8 cellular contexts compared by ENCODE assay signal in genomic region chr11:47523491-47524199, GRCh38. TPM values are rescaled to one million over a fixed set of nuclear protein-coding genes. Genes with fewer than 3 reads are reported as not detected.
DNase-seq lines count a peak whose midpoint lies in the region; ATAC-seq and TF ChIP-seq lines count a peak whose summit lies in the region.

No MANE protein-coding gene starts in this region.

- peak overlapping the region; percentile 13; the same call in 1 of the 2 replicates for H3K27ac ChIP-seq in SU-DHL-6 (ENCODE audit: low read depth, low read length)

- no peaks in the 10 kb centered on the region for H3K36me3 Mint-ChIP-seq in chondrocyte (ENCODE audit: low read depth)
- peaks cover 17% of the 10 kb centered on the region for H3K36me3 Mint-ChIP-seq in stimulated activated naive CD8-positive, alpha-beta T cell treated with anti-CD3 and anti-CD28 coated beads, Interleukin-15, Interleukin-2, amounts not matched to agents 100 ng/mL and 50 ng/mL, for 24 hours (ENCODE audit: low read depth)

- H3K79me2 ChIP-seq in SU-DHL-6 (ENCODE audit: insufficient read depth, low read length), result peaks cover 99% of the 10 kb centered on the region

- no peaks in the 10 kb centered on the region for H3K27me3 ChIP-seq in SU-DHL-6 (ENCODE audit: low read length)

- H3K27me3 Mint-ChIP-seq in chondrocyte (ENCODE audit: low read depth), result no peaks in the 10 kb centered on the region
- no peaks in the 10 kb centered on the region for H3K27me3 Mint-ChIP-seq in stimulated activated naive CD8-positive, alpha-beta T cell treated with anti-CD3 and anti-CD28 coated beads, Interleukin-15, Interleukin-2, amounts not matched to agents 100 ng/mL and 50 ng/mL, for 24 hours

- peaks cover 67% of the 10 kb centered on the region for H3K4me1 Mint-ChIP-seq in chondrocyte (ENCODE audit: low read depth)
- H3K4me1 Mint-ChIP-seq in stimulated activated naive CD8-positive, alpha-beta T cell treated with anti-CD3 and anti-CD28 coated beads, Interleukin-15, Interleukin-2, amounts not matched to agents 100 ng/mL and 50 ng/mL, for 24 hours (ENCODE audit: low read depth), result peaks cover 84% of the 10 kb centered on the region

- no peak overlapping the region for H3K9ac ChIP-seq in SU-DHL-6 (ENCODE audit: low read length)

- peak overlapping the region; percentile 62 for H3K4me3 Mint-ChIP-seq in chondrocyte (ENCODE audit: unreplicated experiment)
- H3K4me3 Mint-ChIP-seq in stimulated activated naive CD8-positive, alpha-beta T cell treated with anti-CD3 and anti-CD28 coated beads, Interleukin-15, Interleukin-2, amounts not matched to agents 100 ng/mL and 50 ng/mL, for 24 hours, result peak overlapping the region; percentile 38

- peaks cover 22% of the 10 kb centered on the region; the same call in 1 of the 2 replicates for H4K20me1 ChIP-seq in SU-DHL-6 (ENCODE audit: low read depth, low read length)

- ATAC-seq in HG02852 (IDR thresholded peaks at IDR 0.05; ENCODE audit: unreplicated experiment) (peak; percentile 46), left lobe of liver (peak; percentile 61), GM19023 (IDR thresholded peaks at IDR 0.05; ENCODE audit: unreplicated experiment) (no peak), GM21515 (IDR thresholded peaks at IDR 0.05; ENCODE audit: unreplicated experiment) (no peak)

- H3K27ac Mint-ChIP-seq in chondrocyte (ENCODE audit: unreplicated experiment), result peak overlapping the region; percentile 99
- peak overlapping the region; percentile 77 for H3K27ac Mint-ChIP-seq in stimulated activated naive CD8-positive, alpha-beta T cell treated with anti-CD3 and anti-CD28 coated beads, Interleukin-15, Interleukin-2, amounts not matched to agents 100 ng/mL and 50 ng/mL, for 24 hours

- no peak overlapping the region for H3K4me3 ChIP-seq in SU-DHL-6 (ENCODE audit: insufficient read depth, low read length, poor library complexity, severe bottlenecking)

- H3K9me3 ChIP-seq in SU-DHL-6 (ENCODE audit: insufficient read depth, low read length), result no peaks in the 10 kb centered on the region

- DNase-seq in GM03348 (ENCODE audit: low spot score), result peak; percentile 80
- DNase-seq in chondrocyte (ENCODE audit: low spot score), result no peak
- no peak for DNase-seq in left lobe of liver (ENCODE audit: low spot score)

- no peaks in the 10 kb centered on the region for H3K9me3 Mint-ChIP-seq in chondrocyte (ENCODE audit: low read depth)
- H3K9me3 Mint-ChIP-seq in stimulated activated naive CD8-positive, alpha-beta T cell treated with anti-CD3 and anti-CD28 coated beads, Interleukin-15, Interleukin-2, amounts not matched to agents 100 ng/mL and 50 ng/mL, for 24 hours, result no peaks in the 10 kb centered on the region

- no peaks in the 10 kb centered on the region for H3K9me2 ChIP-seq in SU-DHL-6 (replicated peaks; ENCODE audit: insufficient read depth, low read length)

- H2AFZ ChIP-seq in SU-DHL-6 (ENCODE audit: low read depth, low read length, severe bottlenecking), result no peak overlapping the region

- TF ChIP-seq CTCF in SU-DHL-6 (IDR thresholded peaks at IDR 0.05; ENCODE audit: insufficient read depth, low read length, poor library complexity, severe bottlenecking), result no peak
- no peak for TF ChIP-seq CTCF in chondrocyte (IDR thresholded peaks at IDR 0.05)

- no peaks in the 10 kb centered on the region for H3K36me3 ChIP-seq in SU-DHL-6 (ENCODE audit: low read length)

- peaks cover 17% of the 10 kb centered on the region; the same call in 1 of the 2 replicates for H3F3A ChIP-seq in SU-DHL-6 (ENCODE audit: insufficient read depth)

- H3K4me2 ChIP-seq in SU-DHL-6 (ENCODE audit: low read depth, low read length, poor library complexity, severe bottlenecking), result peak overlapping the region; percentile 32

RNA-seq across cellular contexts. Expression of gene CELF1, which starts 29.3 kb away (rescaled TPM):
- total RNA-seq in chondrocyte, result 82.2 to 90.2 TPM (median 87.7 TPM) in 3 replicates
- 78.4 TPM for total RNA-seq in left lobe of liver

RNA-seq across cellular contexts. Expression of gene PTPMT1, which starts 41.8 kb away (rescaled TPM):
- total RNA-seq in chondrocyte (40.4 to 48.8 TPM (median 43.5 TPM) in 3 replicates), left lobe of liver (23.8 TPM)

RNA-seq across cellular contexts. Expression of gene KBTBD4, which starts 55.1 kb away (rescaled TPM):
- 11.1 to 16.5 TPM (median 12.9 TPM) in 3 replicates for total RNA-seq in chondrocyte
- 7.0 TPM for total RNA-seq in left lobe of liver

RNA-seq across cellular contexts. Expression of gene NDUFS3, which starts 55.2 kb away (rescaled TPM):
- total RNA-seq in chondrocyte (63.6 to 102 TPM (median 70.3 TPM) in 3 replicates), left lobe of liver (58.2 TPM)

Comparison
In these comparisons a context has a peak if more than half of its experiments do, and no peak if none do; other contexts are left out.
1. ATAC-seq: peak in HG02852 (single experiment) and left lobe of liver (single experiment); none in GM19023 (single experiment) and GM21515 (single experiment).